In genomic region chr2:110114801-110115200, GRCh38 we compare ENCODE assay signal across 1 cellular context.
TF ChIP-seq lines count a peak whose summit lies in the region.

No MANE protein-coding gene starts in this region.

TF ChIP-seq in SK-N-SH, 30 proteins besides CTCF, POLR2A, EP300 and RAD21 (continued from another document):
- TF ChIP-seq USF1 (IDR thresholded peaks at IDR 0.05; ENCODE audit: borderline replicate concordance, low read depth) (no peak), MAX (IDR thresholded peaks at IDR 0.05; ENCODE audit: low read depth) (no peak), SIN3A (IDR thresholded peaks at IDR 0.05; ENCODE audit: borderline replicate concordance, low read depth, low read length) (no peak), RCOR1 (IDR thresholded peaks at IDR 0.05; ENCODE audit: low read length) (no peak), JUND (IDR thresholded peaks at IDR 0.05) (no peak), CHD2 (IDR thresholded peaks at IDR 0.05; ENCODE audit: low read length, partially characterized antibody) (no peak), FOXM1 (IDR thresholded peaks at IDR 0.05; ENCODE audit: low read depth) (no peak), REST (IDR thresholded peaks at IDR 0.05; ENCODE audit: low read depth, low read length) (no peak), FOXJ3 (CRISPR knock-in tag; IDR thresholded peaks at IDR 0.05) (no peak), ELF1 (IDR thresholded peaks at IDR 0.05) (no peak)
